In the genomic region with DNA sequence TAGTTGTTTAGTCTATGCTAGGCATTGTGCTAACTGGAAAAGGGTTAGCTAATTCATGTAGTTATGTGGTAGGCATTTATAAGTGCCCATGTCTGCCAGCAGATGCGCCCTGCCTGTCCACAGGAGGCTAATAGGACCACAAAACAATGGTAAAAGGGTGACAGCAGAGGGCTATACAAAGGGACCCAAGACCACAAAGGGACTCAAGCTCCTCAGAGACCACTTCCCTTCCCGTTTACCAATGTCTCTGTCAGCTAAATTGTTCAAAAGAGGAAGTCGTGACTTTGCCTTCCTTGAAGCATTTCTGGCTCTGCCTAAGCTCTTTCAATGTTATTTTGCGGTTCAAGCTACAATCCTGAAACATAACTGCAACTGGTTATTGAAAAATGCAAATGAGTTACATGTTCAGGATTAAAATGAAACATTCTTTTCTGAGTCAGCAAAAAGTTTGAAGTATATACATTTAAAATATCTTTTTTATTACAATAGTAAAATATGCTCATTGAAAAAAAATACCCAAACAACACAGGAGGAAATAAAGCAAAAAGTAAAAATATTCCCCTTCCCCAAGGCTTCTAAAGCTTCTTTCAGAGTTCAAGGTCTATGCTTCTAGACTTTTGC, we compare ENCODE assay signal across 10 cellular contexts.
DNase-seq lines count a peak whose midpoint lies in the region; ATAC-seq lines count a peak whose summit lies in the region.
"Had no signal": no experiment of that assay in that cellular context is flagged by ENCODE, and none has a peak within 500 bp of the region (broad histone marks: within the 10 kb centered on the region; RNA-seq: fewer than 3 reads in every experiment).

No MANE protein-coding gene starts in this region.

- peak; percentile 39 for ATAC-seq in activated naive CD8-positive, alpha-beta T cell treated with anti-CD3 and anti-CD28 coated beads, Interleukin-2, amount 10 ng/mL, durations not matched to agents 7 days and 5 days (ENCODE audit: low read depth)
- peak; percentile 57 for ATAC-seq in HG03280 (IDR thresholded peaks at IDR 0.05; ENCODE audit: unreplicated experiment)
- ATAC-seq in stimulated activated naive B cell treated with anti-CD40 and anti-IgM and Interleukin-4, amounts not matched to agents 10 μg/mL and 1 μg/mL and 100 μg/mL, for 72 hours (replicated peaks) = peak; percentile 88

- no peak overlapping the region for H3K27ac Mint-ChIP-seq in activated naive CD8-positive, alpha-beta T cell treated with anti-CD3 and anti-CD28 coated beads, Interleukin-2, amount 10 ng/mL, durations not matched to agents 7 days and 5 days
- no peak overlapping the region for H3K27ac Mint-ChIP-seq in activated naive CD8-positive, alpha-beta T cell treated with anti-CD3 and anti-CD28 coated beads for 36 hours
- H3K27ac Mint-ChIP-seq in T-helper 2 cell treated with Interferon-gamma antibody and Interleukin-4, amounts not matched to agents 5 μg/mL and 100 μg/mL, for 36 hours = no peak overlapping the region
- no peak overlapping the region for H3K27ac Mint-ChIP-seq in stimulated activated naive B cell treated with anti-CD40 and anti-IgM and Interleukin-4, amounts not matched to agents 10 μg/mL and 1 μg/mL and 100 μg/mL, for 72 hours
- H3K27ac Mint-ChIP-seq: neural progenitor cell had no signal

- DNase-seq in activated naive CD8-positive, alpha-beta T cell treated with anti-CD3 and anti-CD28 coated beads, Interleukin-2, amount 10 ng/mL, durations not matched to agents 7 days and 5 days = no peak
- no peak for DNase-seq in activated naive CD8-positive, alpha-beta T cell treated with anti-CD3 and anti-CD28 coated beads for 36 hours
- peak; percentile 16 for DNase-seq in T-helper 2 cell treated with Interferon-gamma antibody and Interleukin-4, amounts not matched to agents 5 μg/mL and 100 μg/mL, for 36 hours (ENCODE audit: low spot score)
- no peak for DNase-seq in stimulated activated naive B cell treated with anti-CD40 and anti-IgM and Interleukin-4, amounts not matched to agents 10 μg/mL and 1 μg/mL and 100 μg/mL, for 72 hours
- DNase-seq in middle frontal gyrus (ENCODE audit: extremely low spot score, low spot score) (no peak), NCI-H1092 treated with DMSO at 0.1 percent for 48 hours (lab: John Stamatoyannopoulos, UW) (no peak), NCI-H2029 treated with DMSO at 0.1 percent for 48 hours (lab: John Stamatoyannopoulos, UW) (no peak)
- DNase-seq: NCI-H82 had no signal

- peaks cover 2% of the 10 kb centered on the region for H3K9me3 Mint-ChIP-seq in activated naive CD8-positive, alpha-beta T cell treated with anti-CD3 and anti-CD28 coated beads, Interleukin-2, amount 10 ng/mL, durations not matched to agents 7 days and 5 days
- H3K9me3 Mint-ChIP-seq in activated naive CD8-positive, alpha-beta T cell treated with anti-CD3 and anti-CD28 coated beads for 36 hours = no peaks in the 10 kb centered on the region
- no peaks in the 10 kb centered on the region for H3K9me3 Mint-ChIP-seq in T-helper 2 cell treated with Interferon-gamma antibody and Interleukin-4, amounts not matched to agents 5 μg/mL and 100 μg/mL, for 36 hours
- no peaks in the 10 kb centered on the region for H3K9me3 Mint-ChIP-seq in stimulated activated naive B cell treated with anti-CD40 and anti-IgM and Interleukin-4, amounts not matched to agents 10 μg/mL and 1 μg/mL and 100 μg/mL, for 72 hours

- H3K4me3 Mint-ChIP-seq in activated naive CD8-positive, alpha-beta T cell treated with anti-CD3 and anti-CD28 coated beads, Interleukin-2, amount 10 ng/mL, durations not matched to agents 7 days and 5 days = no peak overlapping the region
- H3K4me3 Mint-ChIP-seq in activated naive CD8-positive, alpha-beta T cell treated with anti-CD3 and anti-CD28 coated beads for 36 hours = no peak overlapping the region
- peak overlapping the region; percentile 37 for H3K4me3 Mint-ChIP-seq in T-helper 2 cell treated with Interferon-gamma antibody and Interleukin-4, amounts not matched to agents 5 μg/mL and 100 μg/mL, for 36 hours
- no peak overlapping the region for H3K4me3 Mint-ChIP-seq in stimulated activated naive B cell treated with anti-CD40 and anti-IgM and Interleukin-4, amounts not matched to agents 10 μg/mL and 1 μg/mL and 100 μg/mL, for 72 hours
- H3K4me3 Mint-ChIP-seq: neural progenitor cell had no signal

- POLR2A ChIA-PET in activated naive CD8-positive, alpha-beta T cell treated with anti-CD3 and anti-CD28 coated beads, Interleukin-2, amount 10 ng/mL, durations not matched to agents 7 days and 5 days (lab: Charles Lee) = no interaction called here

- H3K36me3 Mint-ChIP-seq in activated naive CD8-positive, alpha-beta T cell treated with anti-CD3 and anti-CD28 coated beads, Interleukin-2, amount 10 ng/mL, durations not matched to agents 7 days and 5 days = no peaks in the 10 kb centered on the region
- H3K36me3 Mint-ChIP-seq in activated naive CD8-positive, alpha-beta T cell treated with anti-CD3 and anti-CD28 coated beads for 36 hours = no peaks in the 10 kb centered on the region
- H3K36me3 Mint-ChIP-seq in T-helper 2 cell treated with Interferon-gamma antibody and Interleukin-4, amounts not matched to agents 5 μg/mL and 100 μg/mL, for 36 hours (ENCODE audit: low read depth) = no peaks in the 10 kb centered on the region
- H3K36me3 Mint-ChIP-seq in stimulated activated naive B cell treated with anti-CD40 and anti-IgM and Interleukin-4, amounts not matched to agents 10 μg/mL and 1 μg/mL and 100 μg/mL, for 72 hours = no peaks in the 10 kb centered on the region
- H3K36me3 Mint-ChIP-seq: neural progenitor cell had no signal

- H3K4me1 Mint-ChIP-seq in activated naive CD8-positive, alpha-beta T cell treated with anti-CD3 and anti-CD28 coated beads, Interleukin-2, amount 10 ng/mL, durations not matched to agents 7 days and 5 days = peaks cover 3% of the 10 kb centered on the region
- no peaks in the 10 kb centered on the region for H3K4me1 Mint-ChIP-seq in activated naive CD8-positive, alpha-beta T cell treated with anti-CD3 and anti-CD28 coated beads for 36 hours
- H3K4me1 Mint-ChIP-seq in T-helper 2 cell treated with Interferon-gamma antibody and Interleukin-4, amounts not matched to agents 5 μg/mL and 100 μg/mL, for 36 hours (ENCODE audit: low read depth) = peaks cover 14% of the 10 kb centered on the region
- peaks cover 3 to 5% of the 10 kb centered on the region in 2 donors for H3K4me1 Mint-ChIP-seq in stimulated activated naive B cell treated with anti-CD40 and anti-IgM and Interleukin-4, amounts not matched to agents 10 μg/mL and 1 μg/mL and 100 μg/mL, for 72 hours

- peaks cover 15% of the 10 kb centered on the region for H3K27me3 Mint-ChIP-seq in activated naive CD8-positive, alpha-beta T cell treated with anti-CD3 and anti-CD28 coated beads, Interleukin-2, amount 10 ng/mL, durations not matched to agents 7 days and 5 days
- peaks cover 3% of the 10 kb centered on the region for H3K27me3 Mint-ChIP-seq in activated naive CD8-positive, alpha-beta T cell treated with anti-CD3 and anti-CD28 coated beads for 36 hours
- peaks cover 5% of the 10 kb centered on the region for H3K27me3 Mint-ChIP-seq in T-helper 2 cell treated with Interferon-gamma antibody and Interleukin-4, amounts not matched to agents 5 μg/mL and 100 μg/mL, for 36 hours (ENCODE audit: low read depth)
- peaks cover 11 to 12% of the 10 kb centered on the region in 2 donors for H3K27me3 Mint-ChIP-seq in stimulated activated naive B cell treated with anti-CD40 and anti-IgM and Interleukin-4, amounts not matched to agents 10 μg/mL and 1 μg/mL and 100 μg/mL, for 72 hours
